In the genomic region with DNA sequence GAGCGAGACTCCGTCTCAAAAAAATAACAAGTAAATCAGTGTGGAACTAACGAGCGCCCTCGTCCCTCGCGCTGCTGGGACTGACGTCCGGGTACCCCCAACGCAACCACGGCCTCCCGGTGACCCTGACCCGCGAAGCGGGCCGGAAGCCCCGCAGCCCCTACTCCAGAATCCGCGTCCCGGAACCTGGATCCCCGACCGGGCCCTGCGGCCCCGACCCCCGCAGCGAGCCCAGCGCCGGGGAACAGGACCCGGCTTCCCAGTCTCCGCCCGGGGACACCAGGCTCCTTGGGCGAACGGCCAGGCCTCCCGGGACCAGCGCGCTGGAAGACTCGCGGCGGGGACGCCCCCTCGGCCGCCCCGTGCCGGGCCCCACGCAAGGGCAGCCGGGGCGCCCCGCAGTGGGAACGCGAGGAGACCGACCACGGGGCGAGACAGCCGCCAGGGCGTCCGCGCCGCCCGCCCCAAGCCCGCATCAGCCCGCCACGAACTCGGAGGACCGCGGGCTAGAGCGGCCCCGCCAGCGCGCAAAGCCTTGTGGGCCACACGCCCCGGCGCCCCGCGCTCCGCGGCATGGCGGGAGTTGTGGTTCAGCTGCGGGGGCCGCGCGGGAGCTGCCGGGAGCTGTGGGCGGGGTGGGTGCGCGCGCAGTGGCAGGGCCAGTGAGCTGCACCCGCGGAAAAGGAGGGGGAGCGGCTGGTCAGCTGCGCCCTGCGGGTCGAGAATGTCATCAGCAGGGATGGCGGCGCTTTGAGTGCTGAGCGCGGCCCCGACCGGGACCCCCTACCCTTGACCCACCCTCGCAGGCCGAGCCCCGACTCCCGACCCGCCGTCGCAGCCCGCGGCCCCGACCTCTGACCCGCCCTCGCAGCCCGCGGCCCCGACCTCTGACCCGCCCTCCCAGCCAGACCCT, we compare ENCODE assay signal across 8 cellular contexts. TPM values are rescaled to one million over a fixed set of nuclear protein-coding genes. Genes with fewer than 3 reads are reported as not detected.
DNase-seq lines count a peak whose midpoint lies in the region; ATAC-seq and TF ChIP-seq lines count a peak whose summit lies in the region.

No MANE protein-coding gene starts in this region.

- H3K9me3 ChIP-seq in esophagus (ENCODE audit: control insufficient read depth in 2 of 2, insufficient read depth in 1 of 2, low read depth in 1 of 2, low read length in 1 of 2) (peaks cover 0 to 3% of the 10 kb centered on the region in 2 donors), muscle layer of duodenum (ENCODE audit: control insufficient read depth in 1 of 2, low read length in 2 of 2) (no peaks in the 10 kb centered on the region)

- WGBS in esophagus, 2 donors: 0 to 1% methylated on average over 72 to 114 of the region's 114 CpGs

- peak; percentile 72 for ATAC-seq in GM21526 (IDR thresholded peaks at IDR 0.05; ENCODE audit: low FRiP score, unreplicated experiment)

- no peaks in the 10 kb centered on the region for H3K36me3 ChIP-seq in esophagus (ENCODE audit: control insufficient read depth in 2 of 2, insufficient read depth in 2 of 2, low read length in 1 of 2)
- no peaks in the 10 kb centered on the region for H3K36me3 ChIP-seq in muscle layer of duodenum (ENCODE audit: control insufficient read depth in 1 of 2, insufficient read depth in 2 of 2, low read length in 2 of 2)

- H3K27ac ChIP-seq in esophagus (ENCODE audit: low read depth in 2 of 2, low read length in 1 of 2) (peak overlapping the region; percentile 89 to 94), muscle layer of duodenum (ENCODE audit: low read length) (peak overlapping the region; percentile 69)

- peak; percentile 44; the same call in 1 of the 2 replicates for TF ChIP-seq EP300 in Ishikawa (IDR thresholded peaks at IDR 0.05; ENCODE audit: borderline replicate concordance)

- H3K27me3 ChIP-seq in esophagus (ENCODE audit: control insufficient read depth in 1 of 2, insufficient read depth in 2 of 2, low read length in 2 of 2) (no peaks in the 10 kb centered on the region), muscle layer of duodenum (ENCODE audit: low read depth, low read length) (peaks cover 13% of the 10 kb centered on the region)

- peak; percentile 77 for DNase-seq in Caki2 (ENCODE audit: low read depth)
- peak; percentile 94 for DNase-seq in OCI-M1 (lab: John Stamatoyannopoulos, UW)
- DNase-seq in activated T-cell treated with anti-CD3 and anti-CD28 coated beads, Interleukin-2, amount 50 U/mL, for 1 hour: peak; percentile 93
- peak; percentile 84 to 85 for DNase-seq in stimulated activated CD8-positive, alpha-beta memory T cell treated with anti-CD3 and anti-CD28 coated beads, Interleukin-7, amount 100 ng/mL, for 1 hour (ENCODE audit: low read depth in 2 of 2)

- H3K4me1 ChIP-seq in esophagus (ENCODE audit: control insufficient read depth in 2 of 2, insufficient read depth in 2 of 2, low read length in 1 of 2): peaks cover 0 to 6% of the 10 kb centered on the region in 2 donors
- peaks cover 0 to 10% of the 10 kb centered on the region in 2 donors for H3K4me1 ChIP-seq in muscle layer of duodenum (ENCODE audit: control insufficient read depth in 1 of 2, insufficient read depth in 2 of 2, low read length in 2 of 2)

- in situ Hi-C loops in Caki2 (cut with HindIII; ENCODE audit: low pct_unique_long_range_greater_than_20kb, low sequenced_read_pairs): no loop called here

- peak overlapping the region; percentile 90 for H3K4me3 ChIP-seq in esophagus (ENCODE audit: low read depth in 1 of 2, low read length in 2 of 2)
- peak overlapping the region; percentile 55 to 81 for H3K4me3 ChIP-seq in muscle layer of duodenum (ENCODE audit: low read depth in 1 of 2, low read length in 2 of 2)

- no peak for TF ChIP-seq RAD21 in Ishikawa (IDR thresholded peaks at IDR 0.05; ENCODE audit: low read depth)

TF ChIP-seq in Ishikawa, 13 proteins besides CTCF, POLR2A, EP300 and RAD21:
- TF ChIP-seq TEAD4 (IDR thresholded peaks at IDR 0.05) (peak; percentile 36; the same call in 1 of the 2 replicates), EGR1 (IDR thresholded peaks at IDR 0.05) (0 out of 2 replicates have a peak, but pooled peaks have one; percentile 38), CEBPB (IDR thresholded peaks at IDR 0.05) (no peak), TAF1 (IDR thresholded peaks at IDR 0.05; ENCODE audit: low read depth) (peak; percentile 78; the same call in 1 of the 2 replicates), NFIC (IDR thresholded peaks at IDR 0.05) (peak; percentile 60; the same call in 1 of the 2 replicates), ZBTB7A (IDR thresholded peaks at IDR 0.05; ENCODE audit: low read depth) (peak; percentile 41; the same call in 1 of the 2 replicates), FOXM1 (IDR thresholded peaks at IDR 0.05; ENCODE audit: borderline replicate concordance, low read depth) (no peak), YY1 (IDR thresholded peaks at IDR 0.05; ENCODE audit: low read depth) (peak; percentile 81; the same call in 1 of the 2 replicates), TCF12 (IDR thresholded peaks at IDR 0.05; ENCODE audit: low read depth) (peak; percentile 28; the same call in 1 of the 2 replicates), CREB1 (IDR thresholded peaks at IDR 0.05; ENCODE audit: low read depth) (0 out of 2 replicates have a peak, but pooled peaks have one; percentile 5)
- TF ChIP-seq, protein P1, sequence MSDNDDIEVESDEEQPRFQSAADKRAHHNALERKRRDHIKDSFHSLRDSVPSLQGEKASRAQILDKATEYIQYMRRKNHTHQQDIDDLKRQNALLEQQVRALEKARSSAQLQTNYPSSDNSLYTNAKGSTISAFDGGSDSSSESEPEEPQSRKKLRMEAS (IDR thresholded peaks at IDR 0.05): peak; percentile 74
- TF ChIP-seq, protein P2, sequence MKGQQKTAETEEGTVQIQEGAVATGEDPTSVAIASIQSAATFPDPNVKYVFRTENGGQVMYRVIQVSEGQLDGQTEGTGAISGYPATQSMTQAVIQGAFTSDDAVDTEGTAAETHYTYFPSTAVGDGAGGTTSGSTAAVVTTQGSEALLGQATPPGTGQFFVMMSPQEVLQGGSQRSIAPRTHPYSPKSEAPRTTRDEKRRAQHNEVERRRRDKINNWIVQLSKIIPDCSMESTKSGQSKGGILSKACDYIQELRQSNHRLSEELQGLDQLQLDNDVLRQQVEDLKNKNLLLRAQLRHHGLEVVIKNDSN (IDR thresholded peaks at IDR 0.05): peak; percentile 47
- TF ChIP-seq, protein P3, sequence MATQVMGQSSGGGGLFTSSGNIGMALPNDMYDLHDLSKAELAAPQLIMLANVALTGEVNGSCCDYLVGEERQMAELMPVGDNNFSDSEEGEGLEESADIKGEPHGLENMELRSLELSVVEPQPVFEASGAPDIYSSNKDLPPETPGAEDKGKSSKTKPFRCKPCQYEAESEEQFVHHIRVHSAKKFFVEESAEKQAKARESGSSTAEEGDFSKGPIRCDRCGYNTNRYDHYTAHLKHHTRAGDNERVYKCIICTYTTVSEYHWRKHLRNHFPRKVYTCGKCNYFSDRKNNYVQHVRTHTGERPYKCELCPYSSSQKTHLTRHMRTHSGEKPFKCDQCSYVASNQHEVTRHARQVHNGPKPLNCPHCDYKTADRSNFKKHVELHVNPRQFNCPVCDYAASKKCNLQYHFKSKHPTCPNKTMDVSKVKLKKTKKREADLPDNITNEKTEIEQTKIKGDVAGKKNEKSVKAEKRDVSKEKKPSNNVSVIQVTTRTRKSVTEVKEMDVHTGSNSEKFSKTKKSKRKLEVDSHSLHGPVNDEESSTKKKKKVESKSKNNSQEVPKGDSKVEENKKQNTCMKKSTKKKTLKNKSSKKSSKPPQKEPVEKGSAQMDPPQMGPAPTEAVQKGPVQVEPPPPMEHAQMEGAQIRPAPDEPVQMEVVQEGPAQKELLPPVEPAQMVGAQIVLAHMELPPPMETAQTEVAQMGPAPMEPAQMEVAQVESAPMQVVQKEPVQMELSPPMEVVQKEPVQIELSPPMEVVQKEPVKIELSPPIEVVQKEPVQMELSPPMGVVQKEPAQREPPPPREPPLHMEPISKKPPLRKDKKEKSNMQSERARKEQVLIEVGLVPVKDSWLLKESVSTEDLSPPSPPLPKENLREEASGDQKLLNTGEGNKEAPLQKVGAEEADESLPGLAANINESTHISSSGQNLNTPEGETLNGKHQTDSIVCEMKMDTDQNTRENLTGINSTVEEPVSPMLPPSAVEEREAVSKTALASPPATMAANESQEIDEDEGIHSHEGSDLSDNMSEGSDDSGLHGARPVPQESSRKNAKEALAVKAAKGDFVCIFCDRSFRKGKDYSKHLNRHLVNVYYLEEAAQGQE (IDR thresholded peaks at IDR 0.05; ENCODE audit: low read depth): no peak

RNA-seq across cellular contexts. Expression of gene MADCAM1, which starts 7.5 kb away (rescaled TPM):
- total RNA-seq in Caki2 (2014; rRNA removed; shearing (Covaris generic); ENCODE audit: low replicate concordance): not detected in 2 replicates
- 1 to 10 TPM in 1 of 2 donors, under 1 TPM in 1; 0.57 to 2.0 TPM for polyA plus RNA-seq in esophagus

RNA-seq across cellular contexts. Expression of gene TPGS1, which starts 18.5 kb away (rescaled TPM):
- total RNA-seq in Caki2 (2014; rRNA removed; shearing (Covaris generic); ENCODE audit: low replicate concordance): 27.3 and 47.1 TPM in 2 replicates
- 10 to 100 TPM; 13.9 to 16.8 TPM for polyA plus RNA-seq in esophagus

RNA-seq across cellular contexts. Expression of gene SHC2, which starts 27.9 kb away (rescaled TPM):
- total RNA-seq in Caki2 (2014; rRNA removed; shearing (Covaris generic); ENCODE audit: low replicate concordance): 0.98 and 1.2 TPM in 2 replicates
- 1 to 10 TPM; 3.0 to 5.3 TPM for polyA plus RNA-seq in esophagus

RNA-seq across cellular contexts. Expression of gene CDC34, which starts 42.8 kb away (rescaled TPM):
- 35.0 and 38.4 TPM in 2 replicates for total RNA-seq in Caki2 (2014; rRNA removed; shearing (Covaris generic); ENCODE audit: low replicate concordance)
- 10 to 100 TPM; 45.2 to 68.7 TPM for polyA plus RNA-seq in esophagus

RNA-seq across cellular contexts. Expression of gene GZMM, which starts 55.1 kb away (rescaled TPM):
- total RNA-seq in Caki2 (2014; rRNA removed; shearing (Covaris generic); ENCODE audit: low replicate concordance): not detected in 2 replicates
- 1 to 10 TPM in 1 of 2 donors, under 1 TPM in 1; 0.86 to 1.1 TPM for polyA plus RNA-seq in esophagus

Comparison
In these comparisons a context has a peak if more than half of its experiments do, and no peak if none do; other contexts are left out.
1. Peak in every context shown above with its lines: DNase-seq, ATAC-seq, H3K4me3 ChIP-seq and H3K27ac ChIP-seq.